In the genomic region with DNA sequence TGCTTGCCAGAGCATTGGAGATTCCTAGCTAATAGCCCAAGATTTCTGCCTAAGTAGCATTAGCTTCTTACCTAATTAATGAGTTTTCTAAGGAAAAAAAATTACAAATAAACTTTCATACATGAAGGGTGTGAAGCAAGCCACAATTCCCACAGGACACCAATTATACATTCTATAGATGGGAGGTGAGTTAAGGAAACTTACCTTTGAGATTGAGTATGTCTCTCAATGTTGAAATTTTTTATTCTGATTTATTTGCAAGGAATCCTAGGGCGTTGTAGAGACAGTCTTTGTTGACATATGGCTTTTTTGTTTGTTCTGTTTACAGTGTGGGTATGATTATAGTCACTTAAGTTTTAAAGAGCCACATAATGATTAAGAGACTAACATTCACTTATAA, we compare ENCODE assay signal across 28 cellular contexts.
"Had no signal": no experiment of that assay in that cellular context is flagged by ENCODE, and none has a peak within 500 bp of the region (broad histone marks: within the 10 kb centered on the region; RNA-seq: fewer than 3 reads in every experiment).

No MANE protein-coding gene starts in this region.

- H3K9me3 ChIP-seq: esophagus muscularis mucosa, esophagus squamous epithelium, gastrocnemius medialis, gastroesophageal sphincter, heart left ventricle, heart right ventricle had no signal

- ATAC-seq: effector memory CD8-positive, alpha-beta T cell; esophagus mucosa; foreskin keratinocyte; gastrocnemius medialis; gastroesophageal sphincter; heart left ventricle; heart right ventricle had no signal

- H3K9me3 Mint-ChIP-seq: dendritic cell treated with granulocyte-macrophage colony-stimulating factor and Interleukin-4, amounts not matched to agents 40 ng/mL and 50 ng/mL, for 4 days; effector memory CD8-positive, alpha-beta T cell; endodermal cell had no signal

- H3K4me1 ChIP-seq: esophagus squamous epithelium, foreskin keratinocyte, gastrocnemius medialis, gastroesophageal sphincter had no signal

- H3K4me3 ChIP-seq: coronary artery, dorsolateral prefrontal cortex, esophagus muscularis mucosa, esophagus squamous epithelium, gastrocnemius medialis, gastroesophageal sphincter, heart left ventricle, heart right ventricle, hepatocyte had no signal

- H3K27ac Mint-ChIP-seq: dendritic cell treated with granulocyte-macrophage colony-stimulating factor and Interleukin-4, amounts not matched to agents 40 ng/mL and 50 ng/mL, for 4 days; effector memory CD8-positive, alpha-beta T cell; endodermal cell had no signal

- FAIRE-seq: endothelial cell of umbilical vein, frontal cortex had no signal

- H3K36me3 ChIP-seq: esophagus muscularis mucosa, esophagus squamous epithelium, gastrocnemius medialis, gastroesophageal sphincter, heart left ventricle, heart right ventricle had no signal

- DNase-seq: cortex of kidney; dermis blood vessel endothelial cell; dorsolateral prefrontal cortex; effector CD4-positive, alpha-beta T cell; effector CD8-positive, alpha-beta T cell; effector memory CD4-positive, alpha-beta T cell; effector memory CD8-positive, alpha-beta T cell; endodermal cell; erythroblast; esophagus squamous epithelium; foreskin fibroblast; foreskin keratinocyte; foreskin melanocyte; gastrocnemius medialis; glutamatergic neuron; head of caudate nucleus; heart left ventricle; heart right ventricle; hippocampal formation had no signal

- H3K27ac ChIP-seq: coronary artery, dorsolateral prefrontal cortex, epithelial cell of prostate, esophagus muscularis mucosa, esophagus squamous epithelium, foreskin keratinocyte, gastrocnemius medialis, gastroesophageal sphincter, heart left ventricle, heart right ventricle, hepatocyte had no signal
